Comparison of ENCODE assay signal across 8 cellular contexts in genomic region chr12:31958601-31959000, GRCh38. TPM values are rescaled to one million over a fixed set of nuclear protein-coding genes. Genes with fewer than 3 reads are reported as not detected.
DNase-seq lines count a peak whose midpoint lies in the region; ATAC-seq and TF ChIP-seq lines count a peak whose summit lies in the region.

No MANE protein-coding gene starts in this region.

- CTCF ChIA-PET in PC-9 (lab: Charles Lee) = no interaction called here

- H3K4me2 ChIP-seq in PC-9 = peak overlapping the region; percentile 87

- H4K20me1 ChIP-seq in PC-9 (ENCODE audit: insufficient read depth) = no peaks in the 10 kb centered on the region

- peak overlapping the region; percentile 86 for H2AFZ ChIP-seq in PC-9

- peak overlapping the region; percentile 98 for H3K27ac Mint-ChIP-seq in progenitor cell of endocrine pancreas

- no peaks in the 10 kb centered on the region for H3K27me3 Mint-ChIP-seq in progenitor cell of endocrine pancreas

- peaks cover 10% of the 10 kb centered on the region; the same call in 1 of the 2 replicates for H3F3A ChIP-seq in PC-9 (ENCODE audit: insufficient read depth, low read depth)

- H3K9me2 ChIP-seq in PC-9 (ENCODE audit: insufficient read depth) = no peaks in the 10 kb centered on the region

- H3K36me3 Mint-ChIP-seq in progenitor cell of endocrine pancreas (ENCODE audit: insufficient read depth) = peaks cover 49% of the 10 kb centered on the region

- ATAC-seq in GM21515 (IDR thresholded peaks at IDR 0.05; ENCODE audit: unreplicated experiment) (no peak), GM18520 (IDR thresholded peaks at IDR 0.05; ENCODE audit: unreplicated experiment) (no peak)

- POLR2A ChIA-PET in PC-9 (lab: Charles Lee; ENCODE audit: unreplicated experiment) = interaction anchor here (0.5 to 0.7 kb wide), 2 partner anchors 19 to 332 kb away, joined by 3 to 5 read pairs; no protein-coding TSS in a partner anchor

- H3K27me3 ChIP-seq in PC-9 (ENCODE audit: insufficient read depth, low read depth) (no peaks in the 10 kb centered on the region), esophagus (ENCODE audit: control insufficient read depth in 1 of 2, insufficient read depth in 2 of 2, low read length in 2 of 2) (no peaks in the 10 kb centered on the region)

- peaks cover 20% of the 10 kb centered on the region for H3K79me2 ChIP-seq in PC-9 (ENCODE audit: low read depth)

- H3K36me3 ChIP-seq in PC-9 (ENCODE audit: low read depth) (peaks cover 3% of the 10 kb centered on the region; the same call in 1 of the 2 replicates), esophagus (ENCODE audit: control insufficient read depth in 2 of 2, insufficient read depth in 2 of 2, low read length in 1 of 2) (peaks cover 0 to 3% of the 10 kb centered on the region in 2 donors)

- H3K4me1 Mint-ChIP-seq in progenitor cell of endocrine pancreas (ENCODE audit: low read depth) = peaks cover 29% of the 10 kb centered on the region

- DNase-seq in GM12864 (ENCODE audit: low read depth) (no peak), PC-9 (no peak), progenitor cell of endocrine pancreas (ENCODE audit: low spot score, unreplicated experiment) (no peak), cerebellar cortex (ENCODE audit: low spot score) (no peak)
- no peak for DNase-seq in effector CD8-positive, alpha-beta T cell (lab: John Stamatoyannopoulos, UW)

- TF ChIP-seq CTCF in GM12864 (IDR thresholded peaks at IDR 0.05; ENCODE audit: low read depth, low read length, missing control alignments) (no peak), PC-9 (conservative IDR thresholded peaks at IDR 0.05) (no peak), progenitor cell of endocrine pancreas (IDR thresholded peaks at IDR 0.05; ENCODE audit: unreplicated experiment) (no peak)

- intact Hi-C loops in PC-9 (cut with micrococcal nuclease; ENCODE audit: unreplicated experiment) = loop anchor here (2.0 to 5.0 kb wide), 4 partner anchors 230 to 706 kb away; partner anchors contain the start of genes AMN1 and ETFBKMT

- H3K4me1 ChIP-seq in PC-9 (replicated peaks; ENCODE audit: insufficient read depth) = peaks cover 12% of the 10 kb centered on the region
- peaks cover 0 to 2% of the 10 kb centered on the region in 2 donors for H3K4me1 ChIP-seq in esophagus (ENCODE audit: control insufficient read depth in 2 of 2, insufficient read depth in 2 of 2, low read length in 1 of 2)

- WGBS in esophagus, 2 donors = 12 to 16% methylated on average over 7 of the region's 7 CpGs

- H3K9me3 ChIP-seq in PC-9 (ENCODE audit: insufficient read depth, low read depth) (no peaks in the 10 kb centered on the region), esophagus (ENCODE audit: control insufficient read depth in 2 of 2, insufficient read depth in 1 of 2, low read depth in 1 of 2, low read length in 1 of 2) (no peaks in the 10 kb centered on the region)

- BruUV-seq in PC-9 (replicated peaks; lab: Mats Ljungman, UMichigan) = TSS peak; percentile 83

- H3K9me3 Mint-ChIP-seq in progenitor cell of endocrine pancreas (ENCODE audit: low read depth) = peaks cover 24% of the 10 kb centered on the region

- peak overlapping the region; percentile 87 for H3K4me3 Mint-ChIP-seq in progenitor cell of endocrine pancreas (ENCODE audit: low read depth)

- peak overlapping the region; percentile 80 for H3K4me3 ChIP-seq in GM12864 (ENCODE audit: low read depth, low read length)
- peak overlapping the region; percentile 86 for H3K4me3 ChIP-seq in PC-9
- H3K4me3 ChIP-seq in esophagus (ENCODE audit: low read depth in 1 of 2, low read length in 2 of 2) = peak overlapping the region; percentile 79 to 91

- H3K27ac ChIP-seq in PC-9 = peak overlapping the region; percentile 45
- peak overlapping the region; percentile 95 to 98 for H3K27ac ChIP-seq in esophagus (ENCODE audit: low read depth in 2 of 2, low read length in 1 of 2)

RNA-seq across cellular contexts. Expression of gene RESF1, which starts 0.6 kb away (rescaled TPM):
- total RNA-seq in PC-9 (2021) = 25.4 and 33.8 TPM in 2 replicates
- 10 to 100 TPM; 10.8 to 32.7 TPM for polyA plus RNA-seq in esophagus
- 270 and 287 TPM in 2 replicates for total RNA-seq in progenitor cell of endocrine pancreas
